ENCODE assay signal across 20 cellular contexts in the genomic region with DNA sequence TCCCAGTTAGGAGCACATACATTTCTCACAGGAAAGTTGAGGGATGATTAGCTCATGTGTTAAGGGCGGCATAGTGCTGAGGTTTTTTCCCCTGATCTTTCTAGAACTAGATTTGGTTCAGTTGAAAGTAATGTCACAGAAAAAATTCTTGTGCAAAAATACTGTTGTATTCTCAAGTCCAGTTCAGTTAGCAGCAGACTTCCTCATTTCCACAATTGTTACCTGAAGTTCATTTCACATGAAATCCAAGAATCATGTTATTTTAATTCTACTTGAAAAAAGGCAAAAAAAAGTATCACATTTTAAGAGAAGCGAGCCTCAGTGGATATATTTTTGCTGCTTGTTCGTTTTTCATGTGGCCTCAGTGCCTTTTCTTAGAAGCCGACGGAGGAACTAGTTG.
"Had no signal": no experiment of that assay in that cellular context is flagged by ENCODE, and none has a peak within 500 bp of the region (broad histone marks: within the 10 kb centered on the region; RNA-seq: fewer than 3 reads in every experiment).

No MANE protein-coding gene starts in this region.

- H3K4me3 Mint-ChIP-seq: activated CD4-positive, alpha-beta T cell treated with anti-CD3 and anti-CD28 coated beads for 36 hours; activated CD8-positive, alpha-beta memory T cell treated with anti-CD3 and anti-CD28 coated beads, Interleukin-2, amount 10 ng/mL, durations not matched to agents 7 days and 5 days; activated CD8-positive, alpha-beta T cell treated with anti-CD3 and anti-CD28 coated beads, Interleukin-2, amount 10 ng/mL, durations not matched to agents 7 days and 5 days; activated naive CD8-positive, alpha-beta T cell; brain had no signal

- H3K36me3 ChIP-seq: left lung had no signal

- H3K9me3 ChIP-seq: left lung, psoas muscle, suprapubic skin, tibial nerve had no signal

- H3K27ac ChIP-seq: parathyroid adenoma, psoas muscle, suprapubic skin, tibial nerve had no signal

- H3K9me3 Mint-ChIP-seq: activated T-helper 2 cell treated with anti-CD3 and anti-CD28 coated beads, Interferon-gamma antibody, Interleukin-2, Interleukin-4, amounts not matched to agents 10 μg/mL and 5 μg/mL and 100 μg/mL, durations not matched to agents 14 hours and 24 hours and 36 hours; brain; neural crest cell had no signal

- H3K27me3 Mint-ChIP-seq: activated CD4-positive, alpha-beta T cell treated with anti-CD3 and anti-CD28 coated beads for 36 hours; activated CD8-positive, alpha-beta memory T cell treated with anti-CD3 and anti-CD28 coated beads, Interleukin-2, amount 10 ng/mL, durations not matched to agents 7 days and 5 days; activated naive CD8-positive, alpha-beta T cell; brain had no signal

- H3K27me3 ChIP-seq: left lung, suprapubic skin, tibial nerve had no signal

- H3K27ac Mint-ChIP-seq: activated CD4-positive, alpha-beta T cell treated with anti-CD3 and anti-CD28 coated beads for 36 hours; activated CD8-positive, alpha-beta memory T cell treated with anti-CD3 and anti-CD28 coated beads, Interleukin-2, amount 10 ng/mL, durations not matched to agents 7 days and 5 days; activated naive CD8-positive, alpha-beta T cell; activated T-helper 2 cell treated with anti-CD3 and anti-CD28 coated beads, Interferon-gamma antibody, Interleukin-2, Interleukin-4, amounts not matched to agents 10 μg/mL and 5 μg/mL and 100 μg/mL, durations not matched to agents 14 hours and 24 hours and 36 hours had no signal

- ATAC-seq: activated CD4-positive, alpha-beta T cell treated with anti-CD3 and anti-CD28 coated beads for 36 hours; activated CD8-positive, alpha-beta memory T cell treated with anti-CD3 and anti-CD28 coated beads, Interleukin-2, amount 10 ng/mL, durations not matched to agents 7 days and 5 days; activated CD8-positive, alpha-beta T cell treated with anti-CD3 and anti-CD28 coated beads, Interleukin-2, amount 10 ng/mL, durations not matched to agents 7 days and 5 days had no signal

- DNase-seq: activated CD4-positive, alpha-beta T cell treated with anti-CD3 and anti-CD28 coated beads for 36 hours; activated CD4-positive, CD25-positive, alpha-beta regulatory T cell; activated CD8-positive, alpha-beta memory T cell treated with anti-CD3 and anti-CD28 coated beads, Interleukin-2, amount 10 ng/mL, durations not matched to agents 7 days and 5 days; activated CD8-positive, alpha-beta T cell treated with anti-CD3 and anti-CD28 coated beads, Interleukin-2, amount 10 ng/mL, durations not matched to agents 7 days and 5 days; activated T-cell treated with anti-CD3 and anti-CD28 coated beads, Interleukin-2, amount 50 U/mL, for 48 hours; aorta; cortex of kidney; effector CD4-positive, alpha-beta T cell; left lung; psoas muscle; stimulated activated CD4-positive, alpha-beta T cell treated with anti-CD3 and anti-CD28 coated beads, Interleukin-15, amount 100 ng/mL, for 24 hours; stimulated activated CD4-positive, alpha-beta T cell treated with anti-CD3 and anti-CD28 coated beads, Interleukin-2, amount 100 ng/mL, for 24 hours; stimulated activated naive CD4-positive, alpha-beta T cell had no signal

- H3K4me3 ChIP-seq: left lung, psoas muscle, suprapubic skin, tibial nerve had no signal
